1 cellular context compared by ENCODE assay signal in the genomic region with DNA sequence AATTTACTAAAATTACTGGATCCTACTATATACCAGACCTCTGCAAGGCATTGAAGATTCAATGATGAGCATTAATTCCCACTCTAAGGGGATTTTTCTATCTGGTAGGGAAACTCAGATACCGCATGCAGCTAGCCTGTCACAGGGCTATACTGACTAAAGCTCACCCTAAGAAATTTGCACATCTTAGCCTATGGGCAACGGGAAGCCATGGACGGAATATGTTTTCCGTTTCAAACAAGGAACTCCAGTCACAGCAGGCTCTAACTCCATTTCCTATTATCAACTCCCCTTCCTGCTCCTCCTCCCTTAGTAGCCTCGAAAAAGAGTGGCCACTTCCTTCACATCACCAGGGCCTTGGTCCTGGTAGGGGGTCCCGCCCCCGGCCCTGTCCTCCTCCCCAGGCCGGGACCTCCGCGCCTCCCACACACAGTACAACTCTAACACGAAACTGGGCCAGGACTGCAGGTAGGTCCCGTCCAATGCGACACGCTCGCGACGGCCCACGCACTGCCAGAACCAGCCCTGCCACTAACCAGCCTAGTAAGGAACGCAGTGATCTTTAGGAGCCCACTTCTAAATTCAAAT.
TF ChIP-seq lines count a peak whose summit lies in the region.

No MANE protein-coding gene starts in this region.

TF ChIP-seq in H1, 55 proteins besides CTCF, POLR2A, EP300 and RAD21:
- TF ChIP-seq POU5F1 (IDR thresholded peaks at IDR 0.05; ENCODE audit: low read depth, low read length) = no peak
- TF ChIP-seq ASH2L (IDR thresholded peaks at IDR 0.05; ENCODE audit: low read length) = peak; percentile 62
- TF ChIP-seq JUND (IDR thresholded peaks at IDR 0.05; ENCODE audit: low read length) = no peak
- TF ChIP-seq EGR1 (IDR thresholded peaks at IDR 0.05; ENCODE audit: borderline replicate concordance, low read depth, low read length) = peak; percentile 63; the same call in 1 of the 2 replicates
